Comparison of ENCODE assay signal across 1 cellular context in the genomic region with DNA sequence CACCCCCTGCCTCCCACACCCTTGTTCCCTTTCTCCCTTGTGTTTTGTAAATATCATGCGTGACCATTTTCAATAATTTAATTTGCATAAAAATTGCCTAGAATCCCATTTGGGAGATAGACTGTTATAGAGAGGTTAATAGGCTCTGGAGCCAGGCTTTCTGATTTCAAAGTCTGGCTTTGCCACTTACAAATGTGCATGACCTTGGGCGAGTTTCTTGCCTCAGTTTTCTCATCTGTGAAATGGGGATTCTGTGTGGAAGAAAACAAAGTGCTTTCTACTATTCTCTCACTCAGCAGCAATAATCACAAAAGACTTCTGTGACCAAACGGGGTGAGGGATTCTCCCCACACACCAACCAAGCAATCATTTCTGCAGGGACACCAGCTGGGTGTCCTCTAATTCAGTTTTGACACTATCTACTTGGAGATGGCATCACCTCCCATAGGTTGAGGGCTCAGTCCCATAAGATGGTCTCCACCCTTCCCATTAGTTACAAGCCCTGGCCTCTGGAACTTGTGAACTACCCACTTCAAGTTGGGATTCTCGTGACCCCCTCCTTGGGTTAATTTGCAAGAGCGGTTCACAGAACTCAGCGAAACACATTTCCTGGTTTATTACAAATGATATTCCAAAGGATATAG.
TF ChIP-seq lines count a peak whose summit lies in the region.

No MANE protein-coding gene starts in this region.

TF ChIP-seq in SK-N-SH, 30 proteins besides CTCF, POLR2A, EP300 and RAD21 (continued from another document):
- TF ChIP-seq, protein P1, sequence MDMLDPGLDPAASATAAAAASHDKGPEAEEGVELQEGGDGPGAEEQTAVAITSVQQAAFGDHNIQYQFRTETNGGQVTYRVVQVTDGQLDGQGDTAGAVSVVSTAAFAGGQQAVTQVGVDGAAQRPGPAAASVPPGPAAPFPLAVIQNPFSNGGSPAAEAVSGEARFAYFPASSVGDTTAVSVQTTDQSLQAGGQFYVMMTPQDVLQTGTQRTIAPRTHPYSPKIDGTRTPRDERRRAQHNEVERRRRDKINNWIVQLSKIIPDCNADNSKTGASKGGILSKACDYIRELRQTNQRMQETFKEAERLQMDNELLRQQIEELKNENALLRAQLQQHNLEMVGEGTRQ (IDR thresholded peaks at IDR 0.05; ENCODE audit: borderline replicate concordance, low read depth, low read length) = no peak
- TF ChIP-seq, protein P2, sequence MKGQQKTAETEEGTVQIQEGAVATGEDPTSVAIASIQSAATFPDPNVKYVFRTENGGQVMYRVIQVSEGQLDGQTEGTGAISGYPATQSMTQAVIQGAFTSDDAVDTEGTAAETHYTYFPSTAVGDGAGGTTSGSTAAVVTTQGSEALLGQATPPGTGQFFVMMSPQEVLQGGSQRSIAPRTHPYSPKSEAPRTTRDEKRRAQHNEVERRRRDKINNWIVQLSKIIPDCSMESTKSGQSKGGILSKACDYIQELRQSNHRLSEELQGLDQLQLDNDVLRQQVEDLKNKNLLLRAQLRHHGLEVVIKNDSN (IDR thresholded peaks at IDR 0.05; ENCODE audit: borderline replicate concordance, low read depth) = no peak
- TF ChIP-seq, protein P3, sequence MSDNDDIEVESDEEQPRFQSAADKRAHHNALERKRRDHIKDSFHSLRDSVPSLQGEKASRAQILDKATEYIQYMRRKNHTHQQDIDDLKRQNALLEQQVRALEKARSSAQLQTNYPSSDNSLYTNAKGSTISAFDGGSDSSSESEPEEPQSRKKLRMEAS (IDR thresholded peaks at IDR 0.05; ENCODE audit: low read depth) = no peak
TF ChIP-seq in SK-N-SH: peak in this region for 0.
